Comparison of ENCODE assay signal across 8 cellular contexts in the genomic region with DNA sequence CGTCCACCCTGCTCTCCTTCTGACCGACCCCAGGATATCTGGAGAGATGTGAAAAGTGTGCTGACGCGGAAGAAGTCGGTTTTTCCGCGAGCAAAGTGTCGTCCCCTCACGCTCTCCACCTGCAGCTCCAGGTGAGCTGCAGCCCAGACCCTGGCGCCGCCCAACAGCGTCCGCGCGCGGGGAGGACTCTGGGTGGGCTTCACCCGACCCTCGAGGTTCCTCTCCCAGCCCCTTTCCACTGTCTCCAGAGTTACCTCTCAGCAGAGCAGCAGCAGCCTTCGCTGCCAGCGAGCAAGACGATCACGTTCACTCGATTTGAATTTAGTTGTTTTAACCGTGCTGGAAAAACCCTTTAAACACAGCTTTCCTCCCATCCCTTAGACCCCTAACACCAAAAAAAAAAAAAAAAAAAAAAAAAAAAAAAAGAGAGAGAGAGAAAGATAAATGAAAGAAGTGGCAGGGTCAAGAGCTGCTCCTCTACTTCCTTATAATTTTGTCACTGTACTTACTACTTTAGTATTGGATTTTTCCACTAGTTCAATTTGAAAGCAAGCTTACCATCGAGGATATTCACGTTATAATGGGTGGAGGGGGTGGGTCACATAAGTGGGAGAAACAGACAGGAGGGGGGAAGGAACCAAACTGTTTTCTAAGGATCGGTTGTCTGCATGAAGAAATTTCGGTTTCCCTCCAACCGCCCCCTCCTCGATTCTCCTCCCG. TPM values are rescaled to one million over a fixed set of nuclear protein-coding genes. Genes with fewer than 3 reads are reported as not detected.
DNase-seq lines count a peak whose midpoint lies in the region; ATAC-seq and TF ChIP-seq lines count a peak whose summit lies in the region.

No MANE protein-coding gene starts in this region.

- H3K9ac ChIP-seq in iPS-15b (ENCODE audit: low read depth, low read length) (peak overlapping the region; percentile 61), smooth muscle cell (ENCODE audit: low read depth) (peak overlapping the region; percentile 15)

- DNase-seq in A673 (ENCODE audit: low spot score) (peak; percentile 35), HT-29 (ENCODE audit: low spot score) (peak; percentile 17), ascending aorta (ENCODE audit: low spot score in 2 of 2) (peak in 1 of 2 donors; percentile 66), smooth muscle cell (lab: John Stamatoyannopoulos, UW; ENCODE audit: unreplicated experiment) (no peak), globus pallidus (ENCODE audit: low spot score) (no peak)

- peak overlapping the region; percentile 92 for H2AFZ ChIP-seq in smooth muscle cell (ENCODE audit: low read depth)

- H3F3A ChIP-seq in smooth muscle cell (ENCODE audit: low read depth), result peaks cover 8% of the 10 kb centered on the region

- peak overlapping the region; percentile 72 for H3K4me3 ChIP-seq in A673 (ENCODE audit: low read depth, low read length, poor library complexity, severe bottlenecking)
- peak overlapping the region; percentile 92 to 99 for H3K4me3 ChIP-seq in ascending aorta
- peak overlapping the region; percentile 88 for H3K4me3 ChIP-seq in iPS-15b (ENCODE audit: low read depth, low read length)
- H3K4me3 ChIP-seq in smooth muscle cell, result peak overlapping the region; percentile 81

- H4K20me1 ChIP-seq in smooth muscle cell (ENCODE audit: low read depth), result no peaks in the 10 kb centered on the region

- peak overlapping the region; percentile 93 for H3K4me2 ChIP-seq in smooth muscle cell

- CTCF ChIA-PET in A673 (lab: Charles Lee), result interaction anchor here (0.6 to 0.7 kb wide), 2 partner anchors 128 to 588 kb away, joined by 3 to 8 read pairs; no protein-coding TSS in a partner anchor

- H3K4me1 ChIP-seq in A673 (ENCODE audit: insufficient read depth, low read length, poor library complexity, severe bottlenecking) (peaks cover 20% of the 10 kb centered on the region), ascending aorta (peaks cover 0 to 14% of the 10 kb centered on the region in 2 donors), iPS-15b (ENCODE audit: control insufficient read depth, insufficient read depth, low read length) (peaks cover 14% of the 10 kb centered on the region), smooth muscle cell (ENCODE audit: low read depth) (peaks cover 4% of the 10 kb centered on the region)

- POLR2A ChIA-PET in A673 (lab: Charles Lee; ENCODE audit: low non-redundant PET), result interaction anchor here (0.5 kb wide), 1 partner anchor 348 kb away, joined by 6 read pairs; no protein-coding TSS in a partner anchor

- ATAC-seq in GM18511 (IDR thresholded peaks at IDR 0.05; ENCODE audit: unreplicated experiment) (peak; percentile 15), HG03045 (IDR thresholded peaks at IDR 0.05; ENCODE audit: unreplicated experiment) (no peak)

- no peaks in the 10 kb centered on the region for H3K79me2 ChIP-seq in smooth muscle cell (ENCODE audit: low read depth)

- peaks cover 18% of the 10 kb centered on the region for H3K27me3 ChIP-seq in A673 (replicated peaks; ENCODE audit: insufficient read depth, low read depth, low read length, poor library complexity)
- H3K27me3 ChIP-seq in ascending aorta, result no peaks in the 10 kb centered on the region
- peaks cover 62% of the 10 kb centered on the region for H3K27me3 ChIP-seq in iPS-15b (ENCODE audit: control insufficient read depth, insufficient read depth, low read length)
- peaks cover 86% of the 10 kb centered on the region for H3K27me3 ChIP-seq in smooth muscle cell (ENCODE audit: low read depth)

- no peaks in the 10 kb centered on the region for H3K9me3 ChIP-seq in A673 (ENCODE audit: low read depth, low read length, poor library complexity, severe bottlenecking)
- H3K9me3 ChIP-seq in ascending aorta, result no peaks in the 10 kb centered on the region
- no peaks in the 10 kb centered on the region for H3K9me3 ChIP-seq in iPS-15b (ENCODE audit: control insufficient read depth, insufficient read depth, low read length)
- no peaks in the 10 kb centered on the region for H3K9me3 ChIP-seq in smooth muscle cell (replicated peaks; ENCODE audit: low read depth)

- TF ChIP-seq CTCF in A673 (conservative IDR thresholded peaks at IDR 0.05; ENCODE audit: low read depth, low read length), result no peak
- no peak for TF ChIP-seq CTCF in ascending aorta (IDR thresholded peaks at IDR 0.05)
- TF ChIP-seq CTCF in smooth muscle cell (IDR thresholded peaks at IDR 0.05; ENCODE audit: borderline replicate concordance, insufficient read depth, poor library complexity, severe bottlenecking), result no peak

- BruUV-seq in A673 (replicated peaks; lab: Mats Ljungman, UMichigan), result no TSS peak

- H3K27ac ChIP-seq in A673 (ENCODE audit: low read depth, low read length, poor library complexity, severe bottlenecking) (peak overlapping the region; percentile 43), ascending aorta (peak overlapping the region; percentile 95 to 96), smooth muscle cell (ENCODE audit: low read depth) (no peak overlapping the region)

- intact Hi-C loops in A673 (cut with micrococcal nuclease; ENCODE audit: unreplicated experiment), result loop anchor here (10.0 kb wide), 3 partner anchors 822 to 1452 kb away; no protein-coding TSS in a partner anchor
- intact Hi-C loops in ascending aorta (cut with DNase I), result loop anchor here (5.0 to 10.0 kb wide), 7 partner anchors 226 to 1792 kb away; a partner anchor contains a TSS

- WGBS in smooth muscle cell (ENCODE audit: low lambda C conversion rate), result 2% methylated on average over 31 of the region's 31 CpGs

- H3K36me3 ChIP-seq in A673 (ENCODE audit: insufficient read depth, low read length, poor library complexity, severe bottlenecking) (no peaks in the 10 kb centered on the region), ascending aorta (no peaks in the 10 kb centered on the region), iPS-15b (ENCODE audit: control insufficient read depth, insufficient read depth, low read length) (no peaks in the 10 kb centered on the region), smooth muscle cell (ENCODE audit: low read depth) (no peaks in the 10 kb centered on the region)

RNA-seq across cellular contexts. Expression of a gene that starts 0.8 kb away (rescaled TPM):
- total RNA-seq in A673 (2021) (1.6 and 2.2 TPM in 2 replicates), ascending aorta (42.3 TPM), smooth muscle cell (0.09 and 0.76 TPM in 2 replicates)
- 1.4 and 2.5 TPM in 2 replicates for total RNA-seq in HT-29 (2014; rRNA removed; shearing (Covaris generic))
- not detected in 2 replicates for polyA plus RNA-seq in smooth muscle cell

Comparison
In these comparisons a context has a peak if more than half of its experiments do, and no peak if none do; other contexts are left out.
1. DNase-seq: peak in A673 (single experiment) and HT-29 (single experiment); none in smooth muscle cell (single experiment) and globus pallidus (single experiment).
2. RNA of a gene that starts 0.8 kb away (total RNA-seq): 42.3 TPM in ascending aorta (single experiment); 1.4 to 2.5 TPM in HT-29, 1.6 to 2.2 TPM in A673 and 0.09 to 0.76 TPM in smooth muscle cell; every median in the first group is over 10 times any median in the second.
3. Peak in every context shown above with its lines, with median percentiles within 50 percentile points of each other: H3K4me3 ChIP-seq.